In the genomic region with DNA sequence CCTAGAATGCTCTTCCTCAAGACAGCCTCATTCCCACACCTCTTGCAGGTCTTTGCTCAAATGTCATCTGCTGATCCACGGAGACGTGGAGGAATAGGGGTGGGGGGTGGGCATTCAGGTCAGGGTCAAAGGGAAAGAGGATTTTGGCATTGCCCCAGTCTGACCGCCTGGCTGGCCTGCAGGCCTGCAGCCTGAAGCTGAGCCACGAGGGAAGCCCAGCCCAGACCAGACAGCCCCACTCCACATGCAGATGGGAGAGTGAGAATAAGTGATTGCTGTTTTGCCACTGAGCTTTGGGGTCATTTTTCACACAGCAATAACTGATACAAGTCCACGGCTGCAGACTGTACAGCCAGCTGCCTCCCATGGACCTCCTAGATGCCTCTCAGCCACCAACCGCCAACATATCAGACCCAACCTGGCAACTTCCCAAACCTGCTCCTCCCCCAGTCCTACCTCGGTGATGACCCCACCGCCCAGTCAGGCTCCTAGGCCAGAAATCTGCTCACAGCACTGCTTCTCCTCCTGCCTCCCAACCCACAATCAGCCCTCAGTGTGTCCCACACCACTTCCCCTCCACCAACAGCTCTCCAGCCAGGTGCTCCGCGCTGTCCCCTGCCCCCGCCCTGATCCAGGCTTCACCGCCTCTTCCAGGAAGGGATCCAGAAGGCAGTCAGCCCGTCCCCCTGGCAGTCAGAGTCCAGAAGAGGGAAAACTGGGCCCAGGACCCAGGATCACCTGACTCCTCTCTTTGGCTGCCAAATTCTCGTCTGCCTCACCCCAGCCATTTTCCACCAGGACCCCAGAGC, we compare ENCODE assay signal across 16 cellular contexts. TPM values are rescaled to one million over a fixed set of nuclear protein-coding genes. Genes with fewer than 3 reads are reported as not detected.
DNase-seq lines count a peak whose midpoint lies in the region; ATAC-seq, FAIRE-seq and TF ChIP-seq lines count a peak whose summit lies in the region.
"Had no signal": no experiment of that assay in that cellular context is flagged by ENCODE, and none has a peak within 500 bp of the region (broad histone marks: within the 10 kb centered on the region; RNA-seq: fewer than 3 reads in every experiment).

No MANE protein-coding gene starts in this region.

- H3K9ac ChIP-seq in kidney (ENCODE audit: low read length in 2 of 2), result no peak overlapping the region

- H3K36me3 ChIP-seq in Panc1 (ENCODE audit: control insufficient read depth, insufficient read depth, low read length) (no peaks in the 10 kb centered on the region), kidney (ENCODE audit: control insufficient read depth in 1 of 2, insufficient read depth in 2 of 2, low read length in 2 of 2) (no peaks in the 10 kb centered on the region), spleen (no peaks in the 10 kb centered on the region)
- H3K36me3 ChIP-seq: BE2C had no signal

- H3K27me3 ChIP-seq in Panc1 (ENCODE audit: control insufficient read depth, insufficient read depth, low read length), result no peaks in the 10 kb centered on the region
- no peaks in the 10 kb centered on the region for H3K27me3 ChIP-seq in spleen (replicated peaks in 1 of 7)
- H3K27me3 ChIP-seq: BE2C had no signal

- FAIRE-seq in kidney (lab: Jason Lieb, UNC), result no peak

- H3K27ac Mint-ChIP-seq in activated naive CD4-positive, alpha-beta T cell treated with anti-CD3 and anti-CD28 coated beads, Interleukin-2, amount 50 U/mL, for 72 hours, result no peak overlapping the region
- H3K27ac Mint-ChIP-seq: activated naive CD8-positive, alpha-beta T cell treated with anti-CD3 and anti-CD28 coated beads, Interleukin-2, amount 10 ng/mL, durations not matched to agents 7 days and 5 days; dendritic cell treated with granulocyte-macrophage colony-stimulating factor and Interleukin-4, amounts not matched to agents 40 ng/mL and 50 ng/mL, for 4 days had no signal

- WGBS in spleen, 5 donors, result 66 to 79% (median 74%) methylated on average over 14 of the region's 14 CpGs

- intact Hi-C loops in Panc1 (cut with micrococcal nuclease; ENCODE audit: unreplicated experiment), result no loop called here
- intact Hi-C loops in kidney (cut with DNase I), result no loop called here
- intact Hi-C loops in spleen (cut with DNase I; ENCODE audit: low total_unique reads), result no loop called here

- POLR2A ChIA-PET in Panc1 (lab: Charles Lee), result no interaction called here

- H3K9me3 ChIP-seq in Panc1 (ENCODE audit: control insufficient read depth, insufficient read depth, low read depth, low read length), result peaks cover 7% of the 10 kb centered on the region; the same call in 1 of the 2 replicates
- H3K9me3 ChIP-seq in kidney (ENCODE audit: control insufficient read depth in 1 of 2, low read length in 2 of 2), result peaks cover 1 to 17% of the 10 kb centered on the region in 2 donors
- peaks cover 0 to 37% (median 27%) of the 10 kb centered on the region in 8 donors for H3K9me3 ChIP-seq in spleen

- in situ Hi-C loops in Panc1 (cut with HindIII; ENCODE audit: low pct_unique_long_range_greater_than_20kb, low sequenced_read_pairs), result no loop called here

- peaks cover 18 to 34% of the 10 kb centered on the region in 2 donors for H3K9me3 Mint-ChIP-seq in activated naive CD4-positive, alpha-beta T cell treated with anti-CD3 and anti-CD28 coated beads, Interleukin-2, amount 50 U/mL, for 72 hours

- DNase-seq in Panc1 (ENCODE audit: low read depth, low spot score) (no peak), kidney (no peak), spleen (peak; percentile 41), coronary artery (ENCODE audit: low spot score) (no peak), UCSD-AML1 (lab: John Stamatoyannopoulos, UW; ENCODE audit: unreplicated experiment) (no peak), LoVo (ENCODE audit: low spot score) (no peak)
- no peak for DNase-seq in activated naive CD4-positive, alpha-beta T cell treated with anti-CD3 and anti-CD28 coated beads, Interleukin-2, amount 50 U/mL, for 72 hours (ENCODE audit: low spot score in 2 of 2)
- DNase-seq: activated CD4-positive, alpha-beta T cell treated with anti-CD3 and anti-CD28 coated beads for 1 hour; activated naive CD8-positive, alpha-beta T cell treated with anti-CD3 and anti-CD28 coated beads, Interleukin-2, amount 10 ng/mL, durations not matched to agents 7 days and 5 days; BE2C; NCI-H345; PC-3; SW 1271 had no signal

- H3K27ac ChIP-seq in Panc1 (ENCODE audit: low read length) (no peak overlapping the region), cingulate gyrus (ENCODE audit: low read depth, low read length) (peak overlapping the region; percentile 51), kidney (ENCODE audit: low read depth in 2 of 2, low read length in 2 of 2) (peak overlapping the region; percentile 57 to 63), spleen (no peak overlapping the region), coronary artery (peak overlapping the region in 1 of 2 donors; percentile 46)

- H3K4me1 ChIP-seq in Panc1 (ENCODE audit: control insufficient read depth, insufficient read depth, low read length), result no peaks in the 10 kb centered on the region
- peaks cover 10 to 18% of the 10 kb centered on the region in 2 donors for H3K4me1 ChIP-seq in kidney (ENCODE audit: control insufficient read depth in 1 of 2, insufficient read depth in 1 of 2, low read depth in 1 of 2, low read length in 2 of 2)
- H3K4me1 ChIP-seq in spleen, result no peaks in the 10 kb centered on the region
- H3K4me1 ChIP-seq: BE2C had no signal

- ATAC-seq in Panc1, result peak; percentile 41; the same call in 1 of the 2 replicates
- no peak for ATAC-seq in activated naive CD4-positive, alpha-beta T cell treated with anti-CD3 and anti-CD28 coated beads, Interleukin-2, amount 50 U/mL, for 72 hours
- ATAC-seq: PC-3 had no signal

- no TSS peak for BruUV-seq in Panc1 (replicated peaks; lab: Mats Ljungman, UMichigan)

- no peak for TF ChIP-seq POLR2A in spleen (IDR thresholded peaks at IDR 0.05)

- no peak for TF ChIP-seq CTCF in Panc1 (IDR thresholded peaks at IDR 0.05)
- no peak for TF ChIP-seq CTCF in kidney (IDR thresholded peaks at IDR 0.05; ENCODE audit: borderline replicate concordance, extremely low read depth, insufficient read depth)
- TF ChIP-seq CTCF in spleen (IDR thresholded peaks at IDR 0.05 in 8 of 11, conservative IDR thresholded peaks at IDR 0.05 in 3 of 11), result no peak
- TF ChIP-seq CTCF in coronary artery (IDR thresholded peaks at IDR 0.05), result no peak

- H3K4me3 ChIP-seq in Panc1 (ENCODE audit: low read depth in 2 of 2, low read length in 2 of 2) (no peak overlapping the region), kidney (ENCODE audit: low read length in 2 of 2) (no peak overlapping the region), spleen (no peak overlapping the region), coronary artery (no peak overlapping the region)

- CTCF ChIA-PET in Panc1 (lab: Charles Lee), result interaction anchor here (0.6 kb wide), 1 partner anchor 161 kb away, joined by 13 read pairs; no protein-coding TSS in a partner anchor

- peaks cover 19 to 25% of the 10 kb centered on the region in 2 donors for H3K36me3 Mint-ChIP-seq in activated naive CD4-positive, alpha-beta T cell treated with anti-CD3 and anti-CD28 coated beads, Interleukin-2, amount 50 U/mL, for 72 hours
- H3K36me3 Mint-ChIP-seq: activated naive CD8-positive, alpha-beta T cell treated with anti-CD3 and anti-CD28 coated beads, Interleukin-2, amount 10 ng/mL, durations not matched to agents 7 days and 5 days had no signal

RNA-seq across cellular contexts. Expression of a gene that starts 14.0 kb away (rescaled TPM):
- total RNA-seq in Panc1 (2021; ENCODE audit: unreplicated experiment) (0.08 TPM), kidney (5.1 TPM), spleen (1 to 10 TPM in 6 of 7 donors, under 1 TPM in 1; 0.51 to 5.3 (median 3.5) TPM)
- 0.21 TPM for polyA plus RNA-seq in Panc1 (2012; ENCODE audit: insufficient read length)
- polyA plus RNA-seq in kidney (ENCODE audit: insufficient read depth, low read depth, low replicate concordance) (1.5 TPM), spleen (1 to 10 TPM; 4.6 to 7.3 (median 4.8) TPM)
- not detected for total RNA-seq in activated naive CD4-positive, alpha-beta T cell treated with anti-CD3 and anti-CD28 coated beads, Interleukin-2, amount 50 U/mL, for 72 hours
- total RNA-seq: activated naive CD8-positive, alpha-beta T cell treated with anti-CD3 and anti-CD28 coated beads, Interleukin-2, amount 10 ng/mL, durations not matched to agents 7 days and 5 days had no signal

RNA-seq across cellular contexts. Expression of a gene that starts 57.4 kb away (rescaled TPM):
- not detected for total RNA-seq in Panc1 (2021; ENCODE audit: unreplicated experiment)
- polyA plus RNA-seq in Panc1 (2012; ENCODE audit: insufficient read length), result not detected
- 0.16 TPM for total RNA-seq in kidney
- polyA plus RNA-seq in kidney (ENCODE audit: insufficient read depth, low read depth, low replicate concordance), result 1.5 TPM
- 10 to 100 TPM in 3 of 7 donors, 1 to 10 TPM in 4; 3.1 to 49.4 (median 6.1) TPM for total RNA-seq in spleen
- polyA plus RNA-seq in spleen, result 1 to 10 TPM; 1.1 to 4.2 (median 2.3) TPM
- total RNA-seq in activated naive CD4-positive, alpha-beta T cell treated with anti-CD3 and anti-CD28 coated beads, Interleukin-2, amount 50 U/mL, for 72 hours, result not detected
- total RNA-seq: activated naive CD8-positive, alpha-beta T cell treated with anti-CD3 and anti-CD28 coated beads, Interleukin-2, amount 10 ng/mL, durations not matched to agents 7 days and 5 days; PC-3; ureter had no signal

Comparison
In these comparisons a context has a peak if more than half of its experiments do, and no peak if none do; other contexts are left out.
1. H3K27ac ChIP-seq: peak in cingulate gyrus (single experiment) and kidney (2 of 2); none in Panc1 (single experiment) and spleen (0 of 8).